Comparison of ENCODE assay signal across 8 cellular contexts in the genomic region with DNA sequence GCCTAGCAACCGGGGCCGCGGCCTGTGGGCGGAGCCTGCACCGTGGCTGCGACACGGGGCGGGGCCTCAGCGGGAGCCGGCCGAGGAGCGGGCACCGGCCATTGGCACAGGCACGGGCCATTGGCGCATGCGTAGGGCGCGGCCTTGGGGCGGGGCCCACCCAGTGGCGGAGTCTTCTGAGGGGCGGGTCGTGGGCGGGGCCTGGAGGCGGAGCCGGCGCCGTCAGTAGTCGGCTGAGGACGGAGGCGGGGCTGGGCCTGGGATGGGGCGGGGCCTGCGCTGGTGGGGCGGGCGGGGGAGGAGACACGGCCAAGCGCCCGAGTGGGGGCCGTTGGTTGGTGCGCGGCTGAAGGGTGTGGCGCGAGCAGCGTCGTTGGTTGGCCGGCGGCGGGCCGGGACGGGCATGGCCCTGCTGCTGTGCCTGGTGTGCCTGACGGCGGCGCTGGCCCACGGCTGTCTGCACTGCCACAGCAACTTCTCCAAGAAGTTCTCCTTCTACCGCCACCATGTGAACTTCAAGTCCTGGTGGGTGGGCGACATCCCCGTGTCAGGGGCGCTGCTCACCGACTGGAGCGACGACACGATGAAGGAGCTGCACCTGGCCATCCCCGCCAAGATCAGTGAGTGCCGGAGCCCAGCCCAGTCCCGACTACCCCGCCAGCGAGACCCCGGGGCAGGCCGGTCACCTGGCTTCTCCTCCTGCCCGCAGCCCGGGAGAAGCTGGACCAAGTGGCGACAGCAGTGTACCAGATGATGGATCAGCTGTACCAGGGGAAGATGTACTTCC. TPM values are rescaled to one million over a fixed set of nuclear protein-coding genes. Genes with fewer than 3 reads are reported as not detected.
DNase-seq lines count a peak whose midpoint lies in the region; ATAC-seq and TF ChIP-seq lines count a peak whose summit lies in the region.

A gene with protein sequence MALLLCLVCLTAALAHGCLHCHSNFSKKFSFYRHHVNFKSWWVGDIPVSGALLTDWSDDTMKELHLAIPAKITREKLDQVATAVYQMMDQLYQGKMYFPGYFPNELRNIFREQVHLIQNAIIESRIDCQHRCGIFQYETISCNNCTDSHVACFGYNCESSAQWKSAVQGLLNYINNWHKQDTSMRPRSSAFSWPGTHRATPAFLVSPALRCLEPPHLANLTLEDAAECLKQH (plus strand): TSS at position 373 of the 787 bp plus-strand sequence. CDS start 31 bp downstream, at position 404.

- peak; percentile 46 for TF ChIP-seq CTCF in BE2C (IDR thresholded peaks at IDR 0.05; ENCODE audit: low read depth, low read length)

- peaks cover 23% of the 10 kb centered on the region for H3K36me3 ChIP-seq in BE2C

- H3K27ac ChIP-seq in cingulate gyrus (ENCODE audit: low read depth, low read length) (peak within 1 kb of the TSS; percentile 90), layer of hippocampus (ENCODE audit: low read depth, low read length) (peak within 1 kb of the TSS; percentile 98)

- DNase-seq in BE2C (peak; percentile 100), GM19240 (ENCODE audit: insufficient read length, low spot score) (peak; percentile 97), NCI-H510A treated with DMSO at 0.1 percent for 48 hours (lab: John Stamatoyannopoulos, UW) (peak; percentile 93)
- DNase-seq in activated CD4-positive, alpha-beta T cell treated with anti-CD3 and anti-CD28 coated beads for 4 hours: peak; percentile 100
- peak; percentile 100 for DNase-seq in stimulated activated CD4-positive, alpha-beta T cell treated with anti-CD3 and anti-CD28 coated beads, Interleukin-1b, Interleukin-23, amount 100 ng/mL, for 4 hours (ENCODE audit: low read depth in 2 of 2)

- no peaks in the 10 kb centered on the region for H3K9me3 ChIP-seq in BE2C

- H3K4me3 ChIP-seq in BE2C (ENCODE audit: low read depth, low read length): peak within 1 kb of the TSS; percentile 64

- no peaks in the 10 kb centered on the region for H3K27me3 ChIP-seq in BE2C
- no peaks in the 10 kb centered on the region for H3K27me3 ChIP-seq in layer of hippocampus (ENCODE audit: control insufficient read depth, insufficient read depth, low read length)

- ATAC-seq in HG03457 (IDR thresholded peaks at IDR 0.05; ENCODE audit: unreplicated experiment): peak; percentile 44

- H3K4me1 ChIP-seq in BE2C: no peaks in the 10 kb centered on the region

RNA-seq across cellular contexts. Expression of the gene that starts here (rescaled TPM):
- not detected for polyA plus RNA-seq in BE2C (2012; ENCODE audit: insufficient read depth, insufficient read length, low read depth)

Comparison
In these comparisons a context has a peak if more than half of its experiments do, and no peak if none do; other contexts are left out.
1. Peak in every context shown above with its lines: DNase-seq, ATAC-seq, H3K4me3 ChIP-seq and H3K27ac ChIP-seq.